Comparison of ENCODE assay signal across 8 cellular contexts in genomic region chr7:96320437-96320836, GRCh38. TPM values are rescaled to one million over a fixed set of nuclear protein-coding genes. Genes with fewer than 3 reads are reported as not detected.
DNase-seq lines count a peak whose midpoint lies in the region; ATAC-seq and TF ChIP-seq lines count a peak whose summit lies in the region.

No MANE protein-coding gene starts in this region.

- no peak for ATAC-seq in heart left ventricle
- no peak for ATAC-seq in Right ventricle myocardium superior (ENCODE audit: poor library complexity)
- peak; percentile 45 for ATAC-seq in HG03045 (IDR thresholded peaks at IDR 0.05; ENCODE audit: unreplicated experiment)
- no peak for ATAC-seq in right lobe of liver

- peak overlapping the region; percentile 90 to 99 (median 98) for H3K27ac ChIP-seq in heart left ventricle
- H3K27ac ChIP-seq in right lobe of liver = peak overlapping the region; percentile 97 to 99 (median 98)

- H3K27me3 ChIP-seq in heart left ventricle (no peaks in the 10 kb centered on the region), right lobe of liver (no peaks in the 10 kb centered on the region)

- H3K9me3 ChIP-seq in heart left ventricle (no peaks in the 10 kb centered on the region), right lobe of liver (no peaks in the 10 kb centered on the region)

- no peaks in the 10 kb centered on the region for H3K36me3 ChIP-seq in heart left ventricle
- H3K36me3 ChIP-seq in right lobe of liver = no peaks in the 10 kb centered on the region

- H3K4me1 ChIP-seq in heart left ventricle = peaks cover 6 to 47% (median 31%) of the 10 kb centered on the region in 12 donors
- peaks cover 0 to 52% (median 17%) of the 10 kb centered on the region in 4 donors for H3K4me1 ChIP-seq in right lobe of liver

- H3K4me3 ChIP-seq in heart left ventricle = peak overlapping the region in 10 of 12 donors; percentile 71 to 100 (median 98)
- H3K4me3 ChIP-seq in WI38 (ENCODE audit: low read depth, low read length) = peak overlapping the region; percentile 81
- peak overlapping the region; percentile 89 to 98 (median 96) for H3K4me3 ChIP-seq in right lobe of liver

- intact Hi-C loops in heart left ventricle (cut with DNase I) (loop anchor here in 6 of 10 donors (5.0 to 10.0 kb wide), 6 partner anchors 66 to 387 kb away; partner anchors contain the start of gene SEM1 (in 4 of the 6)), Right ventricle myocardium superior (cut with DNase I) (loop anchor here (10.0 kb wide), 1 partner anchor 374 kb away; no protein-coding TSS in a partner anchor), right lobe of liver (cut with DNase I) (no loop called here)

- DNase-seq in heart left ventricle = no peak
- DNase-seq in Right ventricle myocardium superior = no peak
- DNase-seq in right lobe of liver = no peak
- no peak for DNase-seq in NCI-H82 treated with DMSO at 0.1 percent for 48 hours (lab: John Stamatoyannopoulos, UW; ENCODE audit: unreplicated experiment)
- DNase-seq in mesenteric fat pad (ENCODE audit: low spot score) = no peak
- no peak for DNase-seq in NCI-H1417 treated with DMSO at 0.1 percent for 48 hours (lab: John Stamatoyannopoulos, UW)

- TF ChIP-seq POLR2A in heart left ventricle (IDR thresholded peaks at IDR 0.05) (no peak), right lobe of liver (IDR thresholded peaks at IDR 0.05) (no peak)

- TF ChIP-seq CTCF in heart left ventricle (IDR thresholded peaks at IDR 0.05) = no peak
- no peak for TF ChIP-seq CTCF in WI38 (IDR thresholded peaks at IDR 0.05; ENCODE audit: low read depth, low read length)
- TF ChIP-seq CTCF in right lobe of liver (IDR thresholded peaks at IDR 0.05) = no peak

- 25 to 34% (median 29%) methylated on average over 2 of the region's 2 CpGs for WGBS in heart left ventricle, 4 donors
- WGBS in right lobe of liver (ENCODE audit: insufficient coverage, low coverage, low lambda C conversion rate, missing lambda C conversion rate) = 18% methylated on average over 2 of the region's 2 CpGs

RNA-seq across cellular contexts. Expression of gene SLC25A13, which starts 1.5 kb away (rescaled TPM):
- total RNA-seq in heart left ventricle (10 to 100 TPM in 6 of 9 donors, 1 to 10 TPM in 3; 5.3 to 17.9 (median 11.4) TPM), Right ventricle myocardium superior (11.6 TPM), right lobe of liver (100 to 1,000 TPM in 2 of 6 experiments, 10 to 100 TPM in 4; 54.5 to 110 (median 83.0) TPM), mesenteric fat pad (30.5 TPM)
- polyA plus RNA-seq in heart left ventricle = 10 to 100 TPM in 1 of 2 donors, 1 to 10 TPM in 1; 3.7 to 13.8 TPM

Comparison
In these comparisons a context has a peak if more than half of its experiments do, and no peak if none do; other contexts are left out.
1. intact Hi-C loops: an anchor here in heart left ventricle (5.0 to 10.0 kb wide) and Right ventricle myocardium superior (10.0 kb wide); none called in right lobe of liver.